In genomic region chr19:13840751-13841338, GRCh38 we compare ENCODE assay signal across 8 cellular contexts. TPM values are rescaled to one million over a fixed set of nuclear protein-coding genes. Genes with fewer than 3 reads are reported as not detected.
DNase-seq lines count a peak whose midpoint lies in the region; ATAC-seq and TF ChIP-seq lines count a peak whose summit lies in the region.

No MANE protein-coding gene starts in this region.

- no peaks in the 10 kb centered on the region for H3K9me3 Mint-ChIP-seq in activated CD8-positive, alpha-beta memory T cell treated with anti-CD3 and anti-CD28 coated beads, Interleukin-2, amount 10 ng/mL, durations not matched to agents 7 days and 5 days (ENCODE audit: low read depth)

- TF ChIP-seq RAD21 in liver (IDR thresholded peaks at IDR 0.05), result no peak

- no peak for TF ChIP-seq CTCF in liver (IDR thresholded peaks at IDR 0.05; ENCODE audit: low read depth, low read length, missing input control)
- no peak for TF ChIP-seq CTCF in thoracic aorta (IDR thresholded peaks at IDR 0.05)

- H3K27me3 ChIP-seq in liver (ENCODE audit: control insufficient read depth in 4 of 4, insufficient read depth in 4 of 4, low read length in 3 of 4), result no peaks in the 10 kb centered on the region
- no peaks in the 10 kb centered on the region for H3K27me3 ChIP-seq in thoracic aorta (replicated peaks; ENCODE audit: insufficient read depth)

- H3K9ac ChIP-seq in liver (ENCODE audit: low read depth in 1 of 2, low read length in 2 of 2), result peak overlapping the region; percentile 5 to 60

- no peak for DNase-seq in activated CD8-positive, alpha-beta memory T cell treated with anti-CD3 and anti-CD28 coated beads, Interleukin-2, amount 10 ng/mL, durations not matched to agents 7 days and 5 days
- no peak for DNase-seq in activated CD8-positive, alpha-beta memory T cell treated with anti-CD3 and anti-CD28 coated beads, Interleukin-2, amount 50 U/mL, for 4 hours
- DNase-seq in thoracic aorta (ENCODE audit: low spot score) (no peak), NCI-H1048 (lab: John Stamatoyannopoulos, UW) (no peak), occipital lobe (lab: John Stamatoyannopoulos, UW) (no peak), NCI-H1105 (lab: John Stamatoyannopoulos, UW) (no peak)

- no peaks in the 10 kb centered on the region for H3K27me3 Mint-ChIP-seq in activated CD8-positive, alpha-beta memory T cell treated with anti-CD3 and anti-CD28 coated beads, Interleukin-2, amount 10 ng/mL, durations not matched to agents 7 days and 5 days

- peak overlapping the region; percentile 95 for H3K27ac Mint-ChIP-seq in activated CD8-positive, alpha-beta memory T cell treated with anti-CD3 and anti-CD28 coated beads, Interleukin-2, amount 10 ng/mL, durations not matched to agents 7 days and 5 days

- H3K4me1 Mint-ChIP-seq in activated CD8-positive, alpha-beta memory T cell treated with anti-CD3 and anti-CD28 coated beads, Interleukin-2, amount 10 ng/mL, durations not matched to agents 7 days and 5 days, result peaks cover 46% of the 10 kb centered on the region

- peaks cover 2 to 13% (median 8%) of the 10 kb centered on the region in 4 donors for H3K4me1 ChIP-seq in liver (ENCODE audit: control insufficient read depth in 4 of 4, insufficient read depth in 4 of 4, low read length in 3 of 4)
- H3K4me1 ChIP-seq in thoracic aorta (ENCODE audit: control insufficient read depth in 1 of 2, low read depth in 2 of 2), result peaks cover 42 to 46% of the 10 kb centered on the region in 2 donors

- peak overlapping the region; percentile 63 to 82 (median 65) for H3K4me3 ChIP-seq in liver (ENCODE audit: low read depth in 1 of 3, low read length in 3 of 3)
- peak overlapping the region; percentile 96 for H3K4me3 ChIP-seq in thoracic aorta

- CTCF ChIA-PET in activated CD8-positive, alpha-beta memory T cell treated with anti-CD3 and anti-CD28 coated beads, Interleukin-2, amount 10 ng/mL, durations not matched to agents 7 days and 5 days (lab: Charles Lee), result interaction anchor here (0.7 to 5.9 kb wide), 4 partner anchors 11 to 296 kb away, joined by 3 to 39 read pairs (median 4); partner anchors contain the start of gene ASF1B

- H3K9me3 ChIP-seq in liver (ENCODE audit: control insufficient read depth in 4 of 4, low read length in 3 of 4), result no peaks in the 10 kb centered on the region
- H3K9me3 ChIP-seq in thoracic aorta, result no peaks in the 10 kb centered on the region

- H3K36me3 ChIP-seq in liver (ENCODE audit: control insufficient read depth in 4 of 4, insufficient read depth in 3 of 4, low read depth in 1 of 4, low read length in 3 of 4) (peaks cover 0 to 4% (median 0%) of the 10 kb centered on the region in 4 donors), thoracic aorta (peaks cover 16% of the 10 kb centered on the region)

- H3K27ac ChIP-seq in angular gyrus (ENCODE audit: low read depth, low read length) (peak overlapping the region; percentile 59), liver (ENCODE audit: low read depth in 1 of 2, low read length in 2 of 2) (peak overlapping the region; percentile 94 to 97), thoracic aorta (peak overlapping the region; percentile 100)

- peak overlapping the region; percentile 90 for H3K4me3 Mint-ChIP-seq in activated CD8-positive, alpha-beta memory T cell treated with anti-CD3 and anti-CD28 coated beads, Interleukin-2, amount 10 ng/mL, durations not matched to agents 7 days and 5 days

- H3K36me3 Mint-ChIP-seq in activated CD8-positive, alpha-beta memory T cell treated with anti-CD3 and anti-CD28 coated beads, Interleukin-2, amount 10 ng/mL, durations not matched to agents 7 days and 5 days, result peaks cover 37% of the 10 kb centered on the region

- WGBS in liver, result 63% methylated on average over 20 of the region's 20 CpGs

- no peak for ATAC-seq in activated CD8-positive, alpha-beta memory T cell treated with anti-CD3 and anti-CD28 coated beads, Interleukin-2, amount 10 ng/mL, durations not matched to agents 7 days and 5 days
- no peak for ATAC-seq in thoracic aorta (ENCODE audit: insufficient number of reproducible peaks, low FRiP score, low read depth)

TF ChIP-seq in liver, 16 proteins besides CTCF, POLR2A, EP300 and RAD21:
- no peak for TF ChIP-seq JUND (IDR thresholded peaks at IDR 0.05)
- no peak for TF ChIP-seq NR2F2 (IDR thresholded peaks at IDR 0.05)
- TF ChIP-seq FOXA2 (IDR thresholded peaks at IDR 0.05), result no peak
- TF ChIP-seq, protein P1, sequence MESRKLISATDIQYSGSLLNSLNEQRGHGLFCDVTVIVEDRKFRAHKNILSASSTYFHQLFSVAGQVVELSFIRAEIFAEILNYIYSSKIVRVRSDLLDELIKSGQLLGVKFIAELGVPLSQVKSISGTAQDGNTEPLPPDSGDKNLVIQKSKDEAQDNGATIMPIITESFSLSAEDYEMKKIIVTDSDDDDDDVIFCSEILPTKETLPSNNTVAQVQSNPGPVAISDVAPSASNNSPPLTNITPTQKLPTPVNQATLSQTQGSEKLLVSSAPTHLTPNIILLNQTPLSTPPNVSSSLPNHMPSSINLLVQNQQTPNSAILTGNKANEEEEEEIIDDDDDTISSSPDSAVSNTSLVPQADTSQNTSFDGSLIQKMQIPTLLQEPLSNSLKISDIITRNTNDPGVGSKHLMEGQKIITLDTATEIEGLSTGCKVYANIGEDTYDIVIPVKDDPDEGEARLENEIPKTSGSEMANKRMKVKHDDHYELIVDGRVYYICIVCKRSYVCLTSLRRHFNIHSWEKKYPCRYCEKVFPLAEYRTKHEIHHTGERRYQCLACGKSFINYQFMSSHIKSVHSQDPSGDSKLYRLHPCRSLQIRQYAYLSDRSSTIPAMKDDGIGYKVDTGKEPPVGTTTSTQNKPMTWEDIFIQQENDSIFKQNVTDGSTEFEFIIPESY (IDR thresholded peaks at IDR 0.05), result no peak
- TF ChIP-seq SP1 (IDR thresholded peaks at IDR 0.05), result no peak

RNA-seq across cellular contexts. Expression of gene NANOS3, which starts 36.1 kb away (rescaled TPM):
- total RNA-seq in activated CD8-positive, alpha-beta memory T cell treated with anti-CD3 and anti-CD28 coated beads, Interleukin-2, amount 10 ng/mL, durations not matched to agents 7 days and 5 days, result 1 to 10 TPM; 1.1 to 2.8 TPM
- total RNA-seq in liver (not detected), thoracic aorta (not detected), occipital lobe (5.6 TPM)
- polyA plus RNA-seq in liver, result not detected

RNA-seq across cellular contexts. Expression of gene ZSWIM4, which starts 45.6 kb away (rescaled TPM):
- total RNA-seq in activated CD8-positive, alpha-beta memory T cell treated with anti-CD3 and anti-CD28 coated beads, Interleukin-2, amount 10 ng/mL, durations not matched to agents 7 days and 5 days, result 1 to 10 TPM; 8.1 to 8.4 TPM
- total RNA-seq in liver (1 to 10 TPM; 1.6 to 2.2 TPM), thoracic aorta (10 to 100 TPM in 1 of 2 donors, 1 to 10 TPM in 1; 9.5 to 11.8 TPM), occipital lobe (11.1 TPM)
- polyA plus RNA-seq in liver, result under 1 TPM; 0.14 to 0.75 TPM
